ENCODE assay signal across 9 cellular contexts in genomic region chr2:231674587-231675334, GRCh38. TPM values are rescaled to one million over a fixed set of nuclear protein-coding genes. Genes with fewer than 3 reads are reported as not detected.
DNase-seq lines count a peak whose midpoint lies in the region; ATAC-seq and TF ChIP-seq lines count a peak whose summit lies in the region.
"Had no signal": no experiment of that assay in that cellular context is flagged by ENCODE, and none has a peak within 500 bp of the region (broad histone marks: within the 10 kb centered on the region; RNA-seq: fewer than 3 reads in every experiment).

No MANE protein-coding gene starts in this region.

- no peak for TF ChIP-seq POLR2A in gastrocnemius medialis (IDR thresholded peaks at IDR 0.05)

- CTCF ChIA-PET in Caco-2 (lab: Charles Lee), result interaction anchor here (0.9 to 4.0 kb wide), 12 partner anchors 9 to 73 kb away, joined by 3 to 55 read pairs (median 4); partner anchors contain the start of gene PTMA

- no peak overlapping the region for H2AFZ ChIP-seq in hepatocyte

- peak; percentile 63 to 81 for TF ChIP-seq CTCF in Caco-2 (IDR thresholded peaks at IDR 0.05; ENCODE audit: insufficient read depth in 1 of 2, low read depth in 1 of 2, low read length in 1 of 2, severe bottlenecking in 1 of 2, unreplicated experiment in 1 of 2)
- peak; percentile 92 for TF ChIP-seq CTCF in hepatocyte (IDR thresholded peaks at IDR 0.05; ENCODE audit: poor library complexity)
- peak; percentile 79 to 92 (median 92) for TF ChIP-seq CTCF in gastrocnemius medialis (IDR thresholded peaks at IDR 0.05 in 4 of 5, conservative IDR thresholded peaks at IDR 0.05 in 1 of 5)

- no TSS peak for BruUV-seq in Caco-2 (replicated peaks; lab: Mats Ljungman, UMichigan)

- 43% methylated on average over 20 of the region's 20 CpGs for WGBS in hepatocyte (ENCODE audit: low lambda C conversion rate, missing lambda C conversion rate)

- H3K4me3 ChIP-seq in Caco-2 (ENCODE audit: low read depth, low read length) (no peak overlapping the region), hepatocyte (no peak overlapping the region), gastrocnemius medialis (no peak overlapping the region)

- POLR2A ChIA-PET in Caco-2 (lab: Charles Lee), result interaction anchor here (0.8 to 1.8 kb wide), 3 partner anchors 33 to 61 kb away, joined by 3 to 10 read pairs (median 6); partner anchors contain the start of gene PTMA

- no peaks in the 10 kb centered on the region for H3K9me3 ChIP-seq in Caco-2
- no peaks in the 10 kb centered on the region for H3K9me3 ChIP-seq in hepatocyte (ENCODE audit: low read depth)
- H3K9me3 ChIP-seq in gastrocnemius medialis, result no peaks in the 10 kb centered on the region

- no peaks in the 10 kb centered on the region for H4K20me1 ChIP-seq in hepatocyte (ENCODE audit: insufficient read depth, poor library complexity, severe bottlenecking)

- H3K27ac ChIP-seq in hepatocyte (peak overlapping the region; percentile 89), gastrocnemius medialis (peak overlapping the region; percentile 79 to 83 (median 81))

- no peaks in the 10 kb centered on the region for H3K9me2 ChIP-seq in hepatocyte (replicated peaks; ENCODE audit: insufficient read depth)

- H3K79me2 ChIP-seq in hepatocyte, result no peaks in the 10 kb centered on the region

- H3K27me3 Mint-ChIP-seq in Caco-2 (ENCODE audit: insufficient read depth, unreplicated experiment), result no peaks in the 10 kb centered on the region

- in situ Hi-C loops in gastrocnemius medialis (cut with MboI; ENCODE audit: low sequenced_read_pairs in 4 of 4), result loop anchor here (5.0 kb wide), 3 partner anchors 38 to 62 kb away; no protein-coding TSS in a partner anchor

- H3K4me1 Mint-ChIP-seq in Caco-2 (ENCODE audit: low read depth, unreplicated experiment), result peaks cover 19% of the 10 kb centered on the region

- H3K36me3 ChIP-seq in Caco-2 (ENCODE audit: control insufficient read depth, insufficient read depth, low read length), result no peaks in the 10 kb centered on the region
- H3K36me3 ChIP-seq in hepatocyte (replicated peaks; ENCODE audit: insufficient read depth, low read depth), result no peaks in the 10 kb centered on the region
- no peaks in the 10 kb centered on the region for H3K36me3 ChIP-seq in gastrocnemius medialis

- no peaks in the 10 kb centered on the region for H3K9me3 Mint-ChIP-seq in Caco-2 (ENCODE audit: unreplicated experiment)
- H3K9me3 Mint-ChIP-seq: activated naive CD4-positive, alpha-beta T cell treated with anti-CD3 and anti-CD28 coated beads, Interleukin-2, amount 50 U/mL, for 24 hours had no signal

- H3K27me3 ChIP-seq in Caco-2 (replicated peaks; ENCODE audit: control insufficient read depth, insufficient read depth, low read length) (no peaks in the 10 kb centered on the region), hepatocyte (no peaks in the 10 kb centered on the region), gastrocnemius medialis (no peaks in the 10 kb centered on the region)

- no peak overlapping the region for H3K4me3 Mint-ChIP-seq in Caco-2 (ENCODE audit: unreplicated experiment)
- H3K4me3 Mint-ChIP-seq: activated naive CD4-positive, alpha-beta T cell treated with anti-CD3 and anti-CD28 coated beads, Interleukin-2, amount 50 U/mL, for 24 hours had no signal

- H3K4me1 ChIP-seq in Caco-2 (peaks cover 49% of the 10 kb centered on the region), hepatocyte (ENCODE audit: insufficient read depth) (peaks cover 38% of the 10 kb centered on the region), gastrocnemius medialis (peaks cover 24 to 28% of the 10 kb centered on the region in 2 donors)

- peaks cover 2% of the 10 kb centered on the region for H3K36me3 Mint-ChIP-seq in Caco-2 (ENCODE audit: insufficient read depth, unreplicated experiment)
- H3K36me3 Mint-ChIP-seq: activated naive CD4-positive, alpha-beta T cell treated with anti-CD3 and anti-CD28 coated beads, Interleukin-2, amount 50 U/mL, for 24 hours had no signal

- DNase-seq in Caco-2 (peak; percentile 76 to 82), KG1 (lab: John Stamatoyannopoulos, UW) (peak; percentile 64), T follicular helper cell (ENCODE audit: low read depth) (peak; percentile 15), anterior cingulate cortex (lab: John Stamatoyannopoulos, UW) (peak in 50 of 58 donors; percentile 18 to 76 (median 46)), hepatocyte (ENCODE audit: low spot score) (peak; percentile 86), gastrocnemius medialis (peak in 1 of 2 donors; percentile 61)

- ATAC-seq in GM19455 (IDR thresholded peaks at IDR 0.05; ENCODE audit: unreplicated experiment), result peak; percentile 38
- peak; percentile 35 to 55 for ATAC-seq in gastrocnemius medialis
- no peak for ATAC-seq in HG03045 (IDR thresholded peaks at IDR 0.05; ENCODE audit: unreplicated experiment)

- H3K27ac Mint-ChIP-seq in Caco-2 (ENCODE audit: unreplicated experiment), result peak overlapping the region; percentile 45
- H3K27ac Mint-ChIP-seq: activated naive CD4-positive, alpha-beta T cell treated with anti-CD3 and anti-CD28 coated beads, Interleukin-2, amount 50 U/mL, for 24 hours had no signal

- peak overlapping the region; percentile 39 for H3K4me2 ChIP-seq in hepatocyte

- intact Hi-C loops in Caco-2 (cut with micrococcal nuclease; ENCODE audit: unreplicated experiment) (loop anchor here (1.0 to 2.0 kb wide), 3 partner anchors 7 to 112 kb away; no protein-coding TSS in a partner anchor), gastrocnemius medialis (cut with DNase I; ENCODE audit: low total_unique reads) (loop anchor here (1.0 kb wide), 2 partner anchors 26 to 62 kb away; no protein-coding TSS in a partner anchor)

RNA-seq across cellular contexts. Expression of gene PTMA, which starts 33.6 kb away (rescaled TPM):
- 597 and 669 TPM in 2 replicates for total RNA-seq in Caco-2 (2022)
- 615 and 727 TPM in 2 replicates for total RNA-seq in hepatocyte
- polyA plus RNA-seq in hepatocyte, result 597 and 705 TPM in 2 replicates
- 100 to 1,000 TPM; 121 to 177 (median 174) TPM for total RNA-seq in gastrocnemius medialis
